Comparison of ENCODE assay signal across 13 cellular contexts in genomic region chr14:65237023-65237814, GRCh38.
A peak's percentile ranks its signal among the peaks of the same experiment; 100 is the strongest.
DNase-seq lines count a peak whose midpoint lies in the region; ATAC-seq lines count a peak whose summit lies in the region.
"Had no signal": no experiment of that assay in that cellular context is flagged by ENCODE, and none has a peak within 500 bp of the region (broad histone marks: within the 10 kb centered on the region; RNA-seq: fewer than 3 reads in every experiment).

No MANE protein-coding gene starts in this region.

- ATAC-seq in HG03354 (IDR thresholded peaks at IDR 0.05; ENCODE audit: poor library complexity, severe bottlenecking, unreplicated experiment) (no peak), HG03460 (IDR thresholded peaks at IDR 0.05; ENCODE audit: unreplicated experiment) (no peak)

- DNase-seq in A172 (ENCODE audit: low spot score), result peak; percentile 15
- DNase-seq in HCEC 1CT, result peak; percentile 46
- peak; percentile 92 for DNase-seq in amniotic epithelial cell (ENCODE audit: low read depth)
- peak; percentile 42 for DNase-seq in iris pigment epithelial cell (ENCODE audit: low read depth)
- no peak for DNase-seq in mucosa of gallbladder (ENCODE audit: low spot score)
- DNase-seq in KBM-7, result no peak
- DNase-seq: activated CD4-positive, alpha-beta T cell treated with anti-CD3 and anti-CD28 coated beads for 48 hours; activated T-cell treated with anti-CD3 and anti-CD28 coated beads, Interleukin-2, amount 50 U/mL, for 48 hours; amniotic stem cell; dermis blood vessel endothelial cell; NCI-H1105 had no signal

- in situ Hi-C loops in KBM-7 (cut with MboI; ENCODE audit: low pct_unique_long_range_greater_than_20kb, low sequenced_read_pairs), result no loop called here

Comparison
In these comparisons a context has a peak if more than half of its experiments do, and no peak if none do; other contexts are left out.
1. DNase-seq: peak in A172 (single experiment), HCEC 1CT (single experiment), amniotic epithelial cell (single experiment) and iris pigment epithelial cell (single experiment); none in mucosa of gallbladder (single experiment) and KBM-7 (single experiment).